In the genomic region with DNA sequence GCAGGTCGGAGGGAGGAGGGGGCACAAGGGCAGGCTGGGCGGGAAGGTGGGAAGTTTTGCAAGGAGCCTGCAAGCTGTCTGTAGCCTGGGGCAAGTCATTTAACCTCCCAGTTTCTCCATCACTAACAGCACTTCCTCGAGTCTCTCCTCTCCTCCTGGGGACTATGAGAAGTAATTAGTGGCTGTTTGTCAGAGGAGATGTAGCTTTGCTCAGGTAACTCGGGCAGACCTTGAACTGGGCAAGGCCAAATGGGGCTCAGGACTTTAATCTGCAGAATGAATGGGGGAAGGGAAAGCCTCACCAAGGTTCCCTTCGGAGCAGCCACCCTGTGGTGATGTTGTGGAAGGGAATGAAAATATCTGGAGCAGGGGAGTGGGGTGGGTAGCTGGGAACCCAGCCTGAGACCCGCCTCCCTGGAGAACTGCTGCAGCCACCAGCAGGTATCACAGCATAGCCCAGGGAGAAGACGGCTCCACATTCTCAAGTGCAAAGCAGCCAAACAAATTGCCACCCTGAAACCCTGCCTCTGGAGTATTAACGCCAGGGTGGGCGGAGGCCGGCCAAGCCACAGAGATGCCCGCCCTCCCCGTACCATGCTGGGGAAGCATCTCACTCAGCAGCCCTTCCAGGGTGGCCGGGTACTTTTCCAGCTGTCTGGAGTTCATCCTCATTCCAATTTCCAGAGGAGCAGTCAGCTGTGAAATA, we compare ENCODE assay signal across 15 cellular contexts. TPM values are rescaled to one million over a fixed set of nuclear protein-coding genes. Genes with fewer than 3 reads are reported as not detected.
DNase-seq lines count a peak whose midpoint lies in the region; ATAC-seq and TF ChIP-seq lines count a peak whose summit lies in the region.
"Had no signal": no experiment of that assay in that cellular context is flagged by ENCODE, and none has a peak within 500 bp of the region (broad histone marks: within the 10 kb centered on the region; RNA-seq: fewer than 3 reads in every experiment).

No MANE protein-coding gene starts in this region.

- no peaks in the 10 kb centered on the region for H3K9me3 ChIP-seq in breast epithelium
- H3K9me3 ChIP-seq: BLaER1 had no signal

- ATAC-seq in HG03108 (IDR thresholded peaks at IDR 0.05; ENCODE audit: unreplicated experiment) = no peak

- TF ChIP-seq CTCF in AG10803 (conservative IDR thresholded peaks at IDR 0.05; ENCODE audit: low read length) (peak; percentile 7; the same call in 1 of the 2 replicates), breast epithelium (IDR thresholded peaks at IDR 0.05) (no peak)

- H3K36me3 ChIP-seq in H7 (replicated peaks; ENCODE audit: control insufficient read depth, insufficient read depth, low read length) (no peaks in the 10 kb centered on the region), breast epithelium (no peaks in the 10 kb centered on the region)
- H3K36me3 ChIP-seq: BLaER1 had no signal

- H3K27ac ChIP-seq in breast epithelium = no peak overlapping the region
- H3K27ac ChIP-seq: BLaER1 had no signal

- intact Hi-C loops in breast epithelium (cut with DNase I; ENCODE audit: low total_unique reads) = no loop called here

- H3K27me3 ChIP-seq in H7 (ENCODE audit: control insufficient read depth, insufficient read depth, low read length) (no peaks in the 10 kb centered on the region), breast epithelium (peaks cover 0 to 6% of the 10 kb centered on the region in 2 donors)
- H3K27me3 ChIP-seq: BLaER1 had no signal

- H3K4me1 ChIP-seq in breast epithelium = no peaks in the 10 kb centered on the region

- no peak overlapping the region for H3K4me3 ChIP-seq in AG10803 (ENCODE audit: low read length)
- H3K4me3 ChIP-seq in H7 (ENCODE audit: insufficient read depth, low read depth, low read length) = no peak overlapping the region
- no peak overlapping the region for H3K4me3 ChIP-seq in breast epithelium
- H3K4me3 ChIP-seq: BLaER1 had no signal

- no peak for TF ChIP-seq POLR2A in breast epithelium (IDR thresholded peaks at IDR 0.05)

- no peak for DNase-seq in AG10803 (ENCODE audit: low read depth)
- DNase-seq in H7 = peak; percentile 83
- peak; percentile 32 for DNase-seq in RPMI7951 (ENCODE audit: low read depth)
- peak; percentile 24 for DNase-seq in kidney glomerular epithelial cell (lab: John Stamatoyannopoulos, UW)
- DNase-seq in activated CD4-positive, alpha-beta T cell treated with anti-CD3 and anti-CD28 coated beads, Interleukin-2, amount 50 U/mL, for 48 hours = no peak
- no peak for DNase-seq in DMS153 treated with DMSO at 0.1 percent for 48 hours (lab: John Stamatoyannopoulos, UW; ENCODE audit: unreplicated experiment)
- DNase-seq in breast epithelium (ENCODE audit: low spot score in 2 of 2) = no peak
- DNase-seq: activated T-cell treated with anti-CD3 and anti-CD28 coated beads, Interleukin-2, amount 50 U/mL, for 1 hour; DND-41; T-helper 1 cell had no signal

RNA-seq across cellular contexts. Expression of a gene that starts 6.1 kb away (rescaled TPM):
- 74.6 and 79.6 TPM in 2 replicates for total RNA-seq in H7 (2014; rRNA removed; shearing (Covaris generic))
- total RNA-seq in RPMI7951 (2014; rRNA removed; shearing (Covaris generic)) = 34.1 and 46.9 TPM in 2 replicates
- 10 to 100 TPM; 42.2 to 69.1 (median 59.0) TPM for total RNA-seq in breast epithelium

RNA-seq across cellular contexts. Expression of a gene that starts 8.7 kb away (rescaled TPM):
- total RNA-seq in H7 (2014; rRNA removed; shearing (Covaris generic)) = not detected in 2 replicates
- total RNA-seq in RPMI7951 (2014; rRNA removed; shearing (Covaris generic)) = not detected in 2 replicates
- not detected for total RNA-seq in breast epithelium
- total RNA-seq: cerebellum, endothelial cell of umbilical vein, subcutaneous adipose tissue had no signal

RNA-seq across cellular contexts. Expression of a gene that starts 48.4 kb away (rescaled TPM):
- 0.07 TPM in 1 of 2 replicates, not detected in the other for total RNA-seq in H7 (2014; rRNA removed; shearing (Covaris generic))
- total RNA-seq in RPMI7951 (2014; rRNA removed; shearing (Covaris generic)) = 0.36 and 1.1 TPM in 2 replicates
- total RNA-seq in breast epithelium = 1 to 10 TPM in 1 of 3 donors, under 1 TPM in 2; 0.15 to 4.2 (median 0.66) TPM
- total RNA-seq: endothelial cell of umbilical vein had no signal

Comparison
In these comparisons a context has a peak if more than half of its experiments do, and no peak if none do; other contexts are left out.
1. DNase-seq: peak in H7 (single experiment), RPMI7951 (single experiment) and kidney glomerular epithelial cell (single experiment); none in AG10803 (single experiment), activated CD4-positive, alpha-beta T cell treated with anti-CD3 and anti-CD28 coated beads, Interleukin-2, amount 50 U/mL, for 48 hours (0 of 2), DMS153 treated with DMSO at 0.1 percent for 48 hours (single experiment) and breast epithelium (0 of 2).